ENCODE assay signal across 33 cellular contexts in genomic region chr4:105164548-105164947, GRCh38.
"Had no signal": no experiment of that assay in that cellular context is flagged by ENCODE, and none has a peak within 500 bp of the region (broad histone marks: within the 10 kb centered on the region; RNA-seq: fewer than 3 reads in every experiment).

No MANE protein-coding gene starts in this region.

- H3K27me3 ChIP-seq: ascending aorta, breast epithelium, dorsolateral prefrontal cortex had no signal

- H3K9me3 ChIP-seq: ascending aorta, breast epithelium had no signal

- H3K4me1 Mint-ChIP-seq: activated naive CD4-positive, alpha-beta T cell treated with anti-CD3 and anti-CD28 coated beads, Interleukin-2, amount 10 ng/mL, durations not matched to agents 7 days and 5 days had no signal

- H3K4me1 ChIP-seq: ascending aorta, breast epithelium had no signal

- H3K27ac Mint-ChIP-seq: activated CD4-positive, alpha-beta memory T cell treated with anti-CD3 and anti-CD28 coated beads for 36 hours; activated CD4-positive, alpha-beta T cell treated with anti-CD3 and anti-CD28 coated beads for 36 hours; activated CD4-positive, alpha-beta T cell treated with anti-CD3 and anti-CD28 coated beads, Interleukin-2, amount 10 ng/mL, durations not matched to agents 24 days and 14 days; activated CD8-positive, alpha-beta memory T cell treated with anti-CD3 and anti-CD28 coated beads, Interleukin-2, amount 10 ng/mL, durations not matched to agents 7 days and 5 days; activated CD8-positive, alpha-beta T cell treated with anti-CD3 and anti-CD28 coated beads, Interleukin-2, amount 10 ng/mL, durations not matched to agents 7 days and 5 days; activated naive CD4-positive, alpha-beta T cell treated with anti-CD3 and anti-CD28 coated beads, Interleukin-2, amount 10 ng/mL, durations not matched to agents 7 days and 5 days; activated naive CD4-positive, alpha-beta T cell treated with anti-CD3 and anti-CD28 coated beads, Interleukin-2, amount 50 U/mL, for 72 hours; activated naive CD8-positive, alpha-beta T cell treated with anti-CD3 and anti-CD28 coated beads, Interleukin-2, amount 10 ng/mL, durations not matched to agents 7 days and 5 days; activated T-helper 1 cell treated with anti-CD3 and anti-CD28 coated beads, Interleukin-12 subunit alpha, Interleukin-12 subunit beta, Interleukin-2, Interleukin-4 antibody, amounts not matched to agents 30 ng/mL and 10 ng/mL and 1 ng/mL, durations not matched to agents 14 hours and 24 hours and 36 hours; activated T-helper 2 cell treated with anti-CD3 and anti-CD28 coated beads, Interferon-gamma antibody, Interleukin-2, Interleukin-4, amounts not matched to agents 10 μg/mL and 5 μg/mL and 100 μg/mL, durations not matched to agents 14 hours and 24 hours and 36 hours; dendritic cell treated with granulocyte-macrophage colony-stimulating factor and Interleukin-4, amounts not matched to agents 40 ng/mL and 50 ng/mL, for 4 days; endodermal cell; T-helper 17 cell; T-helper 2 cell treated with Interferon-gamma antibody and Interleukin-4, amounts not matched to agents 5 μg/mL and 100 μg/mL, for 36 hours had no signal

- DNase-seq: activated CD4-positive, alpha-beta memory T cell treated with anti-CD3 and anti-CD28 coated beads for 36 hours; activated CD4-positive, alpha-beta T cell treated with anti-CD3 and anti-CD28 coated beads for 36 hours; activated CD4-positive, alpha-beta T cell treated with anti-CD3 and anti-CD28 coated beads, Interleukin-2, amount 10 ng/mL, durations not matched to agents 24 days and 14 days; activated CD4-positive, CD25-positive, alpha-beta regulatory T cell; activated CD4-positive, CD25-positive, alpha-beta regulatory T cell treated with anti-CD3 and anti-CD28 coated beads, Interleukin-2, amount 50 U/mL, for 72 hours; activated CD8-positive, alpha-beta memory T cell treated with anti-CD3 and anti-CD28 coated beads, Interleukin-2, amount 10 ng/mL, durations not matched to agents 7 days and 5 days; activated CD8-positive, alpha-beta memory T cell treated with anti-CD3 and anti-CD28 coated beads, Interleukin-2, amount 50 U/mL, for 4 hours; activated CD8-positive, alpha-beta T cell treated with anti-CD3 and anti-CD28 coated beads, Interleukin-2, amount 10 ng/mL, durations not matched to agents 7 days and 5 days; activated gamma-delta T cell; activated naive CD4-positive, alpha-beta T cell; activated naive CD4-positive, alpha-beta T cell treated with anti-CD3 and anti-CD28 coated beads, Interleukin-2, amount 10 ng/mL, durations not matched to agents 7 days and 5 days; activated naive CD8-positive, alpha-beta T cell treated with anti-CD3 and anti-CD28 coated beads, Interleukin-2, amount 10 ng/mL, durations not matched to agents 7 days and 5 days; activated T-cell treated with anti-CD3 and anti-CD28 coated beads, Interleukin-2, amount 50 U/mL, for 1 hour; activated T-cell treated with anti-CD3 and anti-CD28 coated beads, Interleukin-2, amount 50 U/mL, for 48 hours; dorsolateral prefrontal cortex; effector memory CD4-positive, alpha-beta T cell; endodermal cell; foreskin fibroblast; T-helper 1 cell; T-helper 17 cell; T1000 had no signal

- H3K27me3 Mint-ChIP-seq: activated CD4-positive, alpha-beta memory T cell treated with anti-CD3 and anti-CD28 coated beads for 36 hours; activated CD4-positive, alpha-beta T cell treated with anti-CD3 and anti-CD28 coated beads for 36 hours; activated CD4-positive, alpha-beta T cell treated with anti-CD3 and anti-CD28 coated beads, Interleukin-2, amount 10 ng/mL, durations not matched to agents 24 days and 14 days; activated CD8-positive, alpha-beta memory T cell treated with anti-CD3 and anti-CD28 coated beads, Interleukin-2, amount 10 ng/mL, durations not matched to agents 7 days and 5 days; activated naive CD4-positive, alpha-beta T cell treated with anti-CD3 and anti-CD28 coated beads, Interleukin-2, amount 10 ng/mL, durations not matched to agents 7 days and 5 days; activated naive CD8-positive, alpha-beta T cell treated with anti-CD3 and anti-CD28 coated beads, Interleukin-2, amount 10 ng/mL, durations not matched to agents 7 days and 5 days; brain; central memory CD8-positive, alpha-beta T cell; dendritic cell treated with granulocyte-macrophage colony-stimulating factor and Interleukin-4, amounts not matched to agents 40 ng/mL and 50 ng/mL, for 4 days; T-helper 17 cell had no signal

- H3K36me3 ChIP-seq: breast epithelium, cardiac muscle cell had no signal

- H3K4me3 ChIP-seq: ascending aorta, breast epithelium, cardiac muscle cell, coronary artery, dorsolateral prefrontal cortex had no signal

- H3K9me3 Mint-ChIP-seq: activated CD4-positive, alpha-beta memory T cell treated with anti-CD3 and anti-CD28 coated beads for 36 hours; activated CD4-positive, alpha-beta T cell treated with anti-CD3 and anti-CD28 coated beads, Interleukin-2, amount 10 ng/mL, durations not matched to agents 24 days and 14 days; activated naive CD4-positive, alpha-beta T cell treated with anti-CD3 and anti-CD28 coated beads, Interleukin-2, amount 10 ng/mL, durations not matched to agents 7 days and 5 days; activated T-helper 1 cell treated with anti-CD3 and anti-CD28 coated beads, Interleukin-12 subunit alpha, Interleukin-12 subunit beta, Interleukin-2, Interleukin-4 antibody, amounts not matched to agents 30 ng/mL and 10 ng/mL and 1 ng/mL, durations not matched to agents 14 hours and 24 hours and 36 hours; central memory CD8-positive, alpha-beta T cell; dendritic cell treated with granulocyte-macrophage colony-stimulating factor and Interleukin-4, amounts not matched to agents 40 ng/mL and 50 ng/mL, for 4 days; endodermal cell had no signal

- ATAC-seq: activated CD4-positive, alpha-beta T cell treated with anti-CD3 and anti-CD28 coated beads for 36 hours; activated CD8-positive, alpha-beta memory T cell treated with anti-CD3 and anti-CD28 coated beads, Interleukin-2, amount 10 ng/mL, durations not matched to agents 7 days and 5 days; activated CD8-positive, alpha-beta T cell treated with anti-CD3 and anti-CD28 coated beads, Interleukin-2, amount 10 ng/mL, durations not matched to agents 7 days and 5 days; activated naive CD4-positive, alpha-beta T cell treated with anti-CD3 and anti-CD28 coated beads, Interleukin-2, amount 50 U/mL, for 72 hours; esophagus mucosa; T-helper 17 cell had no signal

- H3K27ac ChIP-seq: ascending aorta, breast epithelium, cardiac muscle cell, coronary artery, dorsolateral prefrontal cortex had no signal

- H3K4me3 Mint-ChIP-seq: activated CD4-positive, alpha-beta memory T cell treated with anti-CD3 and anti-CD28 coated beads for 36 hours; activated CD4-positive, alpha-beta T cell treated with anti-CD3 and anti-CD28 coated beads for 36 hours; activated CD4-positive, alpha-beta T cell treated with anti-CD3 and anti-CD28 coated beads, Interleukin-2, amount 10 ng/mL, durations not matched to agents 24 days and 14 days; activated CD8-positive, alpha-beta memory T cell treated with anti-CD3 and anti-CD28 coated beads, Interleukin-2, amount 10 ng/mL, durations not matched to agents 7 days and 5 days; activated CD8-positive, alpha-beta T cell treated with anti-CD3 and anti-CD28 coated beads, Interleukin-2, amount 10 ng/mL, durations not matched to agents 7 days and 5 days; activated naive CD4-positive, alpha-beta T cell treated with anti-CD3 and anti-CD28 coated beads, Interleukin-2, amount 10 ng/mL, durations not matched to agents 7 days and 5 days; activated naive CD8-positive, alpha-beta T cell treated with anti-CD3 and anti-CD28 coated beads, Interleukin-2, amount 10 ng/mL, durations not matched to agents 7 days and 5 days; activated T-helper 1 cell treated with anti-CD3 and anti-CD28 coated beads, Interleukin-12 subunit alpha, Interleukin-12 subunit beta, Interleukin-2, Interleukin-4 antibody, amounts not matched to agents 30 ng/mL and 10 ng/mL and 1 ng/mL, durations not matched to agents 14 hours and 24 hours and 36 hours; brain; central memory CD8-positive, alpha-beta T cell; dendritic cell treated with granulocyte-macrophage colony-stimulating factor and Interleukin-4, amounts not matched to agents 40 ng/mL and 50 ng/mL, for 4 days; endodermal cell; T-helper 17 cell; T-helper 2 cell treated with Interferon-gamma antibody and Interleukin-4, amounts not matched to agents 5 μg/mL and 100 μg/mL, for 36 hours had no signal
